ENCODE assay signal across 1 cellular context in genomic region chr16:69424053-69424934, GRCh38.
TF ChIP-seq lines count a peak whose summit lies in the region.

A gene with protein sequence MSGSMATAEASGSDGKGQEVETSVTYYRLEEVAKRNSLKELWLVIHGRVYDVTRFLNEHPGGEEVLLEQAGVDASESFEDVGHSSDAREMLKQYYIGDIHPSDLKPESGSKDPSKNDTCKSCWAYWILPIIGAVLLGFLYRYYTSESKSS (plus strand): TSS chr16:69424619. CDS start chr16:69424684, 65 bp downstream.

TF ChIP-seq in HepG2, 621 proteins besides CTCF, POLR2A, EP300 and RAD21 (continued from another document and continues in another):
- TF ChIP-seq, protein P1, sequence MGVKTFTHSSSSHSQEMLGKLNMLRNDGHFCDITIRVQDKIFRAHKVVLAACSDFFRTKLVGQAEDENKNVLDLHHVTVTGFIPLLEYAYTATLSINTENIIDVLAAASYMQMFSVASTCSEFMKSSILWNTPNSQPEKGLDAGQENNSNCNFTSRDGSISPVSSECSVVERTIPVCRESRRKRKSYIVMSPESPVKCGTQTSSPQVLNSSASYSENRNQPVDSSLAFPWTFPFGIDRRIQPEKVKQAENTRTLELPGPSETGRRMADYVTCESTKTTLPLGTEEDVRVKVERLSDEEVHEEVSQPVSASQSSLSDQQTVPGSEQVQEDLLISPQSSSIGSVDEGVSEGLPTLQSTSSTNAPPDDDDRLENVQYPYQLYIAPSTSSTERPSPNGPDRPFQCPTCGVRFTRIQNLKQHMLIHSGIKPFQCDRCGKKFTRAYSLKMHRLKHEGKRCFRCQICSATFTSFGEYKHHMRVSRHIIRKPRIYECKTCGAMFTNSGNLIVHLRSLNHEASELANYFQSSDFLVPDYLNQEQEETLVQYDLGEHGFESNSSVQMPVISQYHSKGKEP (CRISPR knock-in tag; IDR thresholded peaks at IDR 0.05): no peak
- TF ChIP-seq, protein P2, sequence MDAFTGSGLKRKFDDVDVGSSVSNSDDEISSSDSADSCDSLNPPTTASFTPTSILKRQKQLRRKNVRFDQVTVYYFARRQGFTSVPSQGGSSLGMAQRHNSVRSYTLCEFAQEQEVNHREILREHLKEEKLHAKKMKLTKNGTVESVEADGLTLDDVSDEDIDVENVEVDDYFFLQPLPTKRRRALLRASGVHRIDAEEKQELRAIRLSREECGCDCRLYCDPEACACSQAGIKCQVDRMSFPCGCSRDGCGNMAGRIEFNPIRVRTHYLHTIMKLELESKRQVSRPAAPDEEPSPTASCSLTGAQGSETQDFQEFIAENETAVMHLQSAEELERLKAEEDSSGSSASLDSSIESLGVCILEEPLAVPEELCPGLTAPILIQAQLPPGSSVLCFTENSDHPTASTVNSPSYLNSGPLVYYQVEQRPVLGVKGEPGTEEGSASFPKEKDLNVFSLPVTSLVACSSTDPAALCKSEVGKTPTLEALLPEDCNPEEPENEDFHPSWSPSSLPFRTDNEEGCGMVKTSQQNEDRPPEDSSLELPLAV (CRISPR knock-in tag; conservative IDR thresholded peaks at IDR 0.05; ENCODE audit: low read depth): no peak
- no peak for TF ChIP-seq ZNF660 (CRISPR knock-in tag; IDR thresholded peaks at IDR 0.05; ENCODE audit: borderline replicate concordance, low read depth)
- TF ChIP-seq HNRNPUL1 (IDR thresholded peaks at IDR 0.05; ENCODE audit: low read depth, low read length): no peak
- no peak for TF ChIP-seq ZNF850 (CRISPR knock-in tag; conservative IDR thresholded peaks at IDR 0.05)
- peak; percentile 68 for TF ChIP-seq TEAD3 (CRISPR knock-in tag; optimal IDR thresholded peaks at IDR 0.05; ENCODE audit: borderline replicate concordance)
- no peak; the same call in 1 of the 2 replicates for TF ChIP-seq ZNF362 (CRISPR knock-in tag; IDR thresholded peaks at IDR 0.05; ENCODE audit: borderline replicate concordance)
- TF ChIP-seq NR2F6 (IDR thresholded peaks at IDR 0.05): no peak
- no peak for TF ChIP-seq NR2F6 (CRISPR knock-in tag; IDR thresholded peaks at IDR 0.05)
- TF ChIP-seq SP2 (CRISPR knock-in tag; IDR thresholded peaks at IDR 0.05): peak; percentile 92
- TF ChIP-seq ZNF891 (CRISPR knock-in tag; IDR thresholded peaks at IDR 0.05): peak; percentile 88
- TF ChIP-seq PAXIP1 (CRISPR knock-in tag; conservative IDR thresholded peaks at IDR 0.05): peak; percentile 65
- no peak for TF ChIP-seq KLF12 (CRISPR knock-in tag; IDR thresholded peaks at IDR 0.05; ENCODE audit: borderline replicate concordance)
- TF ChIP-seq HIVEP1 (CRISPR knock-in tag; IDR thresholded peaks at IDR 0.05): peak; percentile 86
- TF ChIP-seq HOXA3 (CRISPR knock-in tag; IDR thresholded peaks at IDR 0.05): peak; percentile 76; the same call in 1 of the 2 replicates
- peak; percentile 88; the same call in 1 of the 2 replicates for TF ChIP-seq THAP7 (CRISPR knock-in tag; IDR thresholded peaks at IDR 0.05)
- peak; percentile 80 for TF ChIP-seq CREM (IDR thresholded peaks at IDR 0.05)
- TF ChIP-seq CREM (CRISPR knock-in tag; IDR thresholded peaks at IDR 0.05): no peak
- TF ChIP-seq, protein P3, sequence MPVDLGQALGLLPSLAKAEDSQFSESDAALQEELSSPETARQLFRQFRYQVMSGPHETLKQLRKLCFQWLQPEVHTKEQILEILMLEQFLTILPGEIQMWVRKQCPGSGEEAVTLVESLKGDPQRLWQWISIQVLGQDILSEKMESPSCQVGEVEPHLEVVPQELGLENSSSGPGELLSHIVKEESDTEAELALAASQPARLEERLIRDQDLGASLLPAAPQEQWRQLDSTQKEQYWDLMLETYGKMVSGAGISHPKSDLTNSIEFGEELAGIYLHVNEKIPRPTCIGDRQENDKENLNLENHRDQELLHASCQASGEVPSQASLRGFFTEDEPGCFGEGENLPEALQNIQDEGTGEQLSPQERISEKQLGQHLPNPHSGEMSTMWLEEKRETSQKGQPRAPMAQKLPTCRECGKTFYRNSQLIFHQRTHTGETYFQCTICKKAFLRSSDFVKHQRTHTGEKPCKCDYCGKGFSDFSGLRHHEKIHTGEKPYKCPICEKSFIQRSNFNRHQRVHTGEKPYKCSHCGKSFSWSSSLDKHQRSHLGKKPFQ (CRISPR knock-in tag; IDR thresholded peaks at IDR 0.05; ENCODE audit: insufficient replicate concordance): no peak
- TF ChIP-seq ZNF749 (CRISPR knock-in tag; IDR thresholded peaks at IDR 0.05; ENCODE audit: borderline replicate concordance): no peak; the same call in 1 of the 2 replicates
- TF ChIP-seq KAT2B (IDR thresholded peaks at IDR 0.05; ENCODE audit: borderline replicate concordance, low read depth, low read length): no peak
- TF ChIP-seq MED8 (CRISPR knock-in tag; IDR thresholded peaks at IDR 0.05; ENCODE audit: insufficient replicate concordance): peak; percentile 24
- TF ChIP-seq ZSCAN31 (CRISPR knock-in tag; IDR thresholded peaks at IDR 0.05; ENCODE audit: low read depth): peak; percentile 84
- peak; percentile 93 for TF ChIP-seq THAP11 (CRISPR knock-in tag; IDR thresholded peaks at IDR 0.05)
- TF ChIP-seq POLR2AphosphoS5 (IDR thresholded peaks at IDR 0.05; ENCODE audit: low read depth, low read length): peak; percentile 98
- peak; percentile 49; the same call in 1 of the 2 replicates for TF ChIP-seq RFXANK (CRISPR knock-in tag; IDR thresholded peaks at IDR 0.05)
- peak; percentile 67; the same call in 1 of the 2 replicates for TF ChIP-seq NFKBIZ (CRISPR knock-in tag; IDR thresholded peaks at IDR 0.05)
- 0 out of 2 replicates have a peak, but pooled peaks have one; percentile 89 for TF ChIP-seq FOXO4 (CRISPR knock-in tag; conservative IDR thresholded peaks at IDR 0.05)
- TF ChIP-seq JARID2 (CRISPR knock-in tag; IDR thresholded peaks at IDR 0.05; ENCODE audit: insufficient replicate concordance): no peak
- peak; percentile 35; the same call in 1 of the 2 replicates for TF ChIP-seq ZNF792 (CRISPR knock-in tag; IDR thresholded peaks at IDR 0.05)
- peak; percentile 77 for TF ChIP-seq ZNF883 (CRISPR knock-in tag; IDR thresholded peaks at IDR 0.05; ENCODE audit: not compliant biosample characterization)
- TF ChIP-seq, protein P4, sequence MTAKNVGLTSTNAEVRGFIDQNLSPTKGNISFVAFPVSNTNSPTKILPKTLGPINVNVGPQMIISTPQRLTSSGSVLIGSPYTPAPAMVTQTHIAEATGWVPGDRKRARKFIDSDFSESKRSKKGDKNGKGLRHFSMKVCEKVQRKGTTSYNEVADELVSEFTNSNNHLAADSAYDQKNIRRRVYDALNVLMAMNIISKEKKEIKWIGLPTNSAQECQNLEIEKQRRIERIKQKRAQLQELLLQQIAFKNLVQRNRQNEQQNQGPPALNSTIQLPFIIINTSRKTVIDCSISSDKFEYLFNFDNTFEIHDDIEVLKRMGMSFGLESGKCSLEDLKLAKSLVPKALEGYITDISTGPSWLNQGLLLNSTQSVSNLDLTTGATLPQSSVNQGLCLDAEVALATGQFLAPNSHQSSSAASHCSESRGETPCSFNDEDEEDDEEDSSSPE (CRISPR knock-in tag; IDR thresholded peaks at IDR 0.05): peak; percentile 94
- TF ChIP-seq ZNF720 (CRISPR knock-in tag; IDR thresholded peaks at IDR 0.05): no peak
- TF ChIP-seq ZNF713 (CRISPR knock-in tag; IDR thresholded peaks at IDR 0.05): 0 out of 2 replicates have a peak, but pooled peaks have one; percentile 85
- peak; percentile 91; the same call in 1 of the 2 replicates for TF ChIP-seq SMAD1 (CRISPR knock-in tag; IDR thresholded peaks at IDR 0.05; ENCODE audit: borderline replicate concordance, low read depth)
- 0 out of 2 replicates have a peak, but pooled peaks have one; percentile 82 for TF ChIP-seq ZNF709 (CRISPR knock-in tag; IDR thresholded peaks at IDR 0.05)
- TF ChIP-seq, protein P5, sequence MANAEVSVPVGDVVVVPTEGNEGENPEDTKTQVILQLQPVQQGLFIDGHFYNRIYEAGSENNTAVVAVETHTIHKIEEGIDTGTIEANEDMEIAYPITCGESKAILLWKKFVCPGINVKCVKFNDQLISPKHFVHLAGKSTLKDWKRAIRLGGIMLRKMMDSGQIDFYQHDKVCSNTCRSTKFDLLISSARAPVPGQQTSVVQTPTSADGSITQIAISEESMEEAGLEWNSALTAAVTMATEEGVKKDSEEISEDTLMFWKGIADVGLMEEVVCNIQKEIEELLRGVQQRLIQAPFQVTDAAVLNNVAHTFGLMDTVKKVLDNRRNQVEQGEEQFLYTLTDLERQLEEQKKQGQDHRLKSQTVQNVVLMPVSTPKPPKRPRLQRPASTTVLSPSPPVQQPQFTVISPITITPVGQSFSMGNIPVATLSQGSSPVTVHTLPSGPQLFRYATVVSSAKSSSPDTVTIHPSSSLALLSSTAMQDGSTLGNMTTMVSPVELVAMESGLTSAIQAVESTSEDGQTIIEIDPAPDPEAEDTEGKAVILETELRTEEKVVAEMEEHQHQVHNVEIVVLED (CRISPR knock-in tag; IDR thresholded peaks at IDR 0.05; ENCODE audit: borderline replicate concordance): peak; percentile 41; the same call in 1 of the 2 replicates
- no peak for TF ChIP-seq SNRNP70 (IDR thresholded peaks at IDR 0.05; ENCODE audit: low read depth, low read length)
- TF ChIP-seq MEIS1 (CRISPR knock-in tag; IDR thresholded peaks at IDR 0.05; ENCODE audit: borderline replicate concordance): peak; percentile 94
- TF ChIP-seq REST (IDR thresholded peaks at IDR 0.05; ENCODE audit: borderline replicate concordance in 1 of 2, low read depth in 1 of 2, low read length in 2 of 2): peak in 1 of 2 experiments; percentile 82; a peak in 2 of 4 replicates
- TF ChIP-seq HMGA1 (CRISPR knock-in tag; conservative IDR thresholded peaks at IDR 0.05): no peak
- TF ChIP-seq ZNF737 (CRISPR knock-in tag; IDR thresholded peaks at IDR 0.05; ENCODE audit: borderline replicate concordance): no peak
